17 cellular contexts compared by ENCODE assay signal in the genomic region with DNA sequence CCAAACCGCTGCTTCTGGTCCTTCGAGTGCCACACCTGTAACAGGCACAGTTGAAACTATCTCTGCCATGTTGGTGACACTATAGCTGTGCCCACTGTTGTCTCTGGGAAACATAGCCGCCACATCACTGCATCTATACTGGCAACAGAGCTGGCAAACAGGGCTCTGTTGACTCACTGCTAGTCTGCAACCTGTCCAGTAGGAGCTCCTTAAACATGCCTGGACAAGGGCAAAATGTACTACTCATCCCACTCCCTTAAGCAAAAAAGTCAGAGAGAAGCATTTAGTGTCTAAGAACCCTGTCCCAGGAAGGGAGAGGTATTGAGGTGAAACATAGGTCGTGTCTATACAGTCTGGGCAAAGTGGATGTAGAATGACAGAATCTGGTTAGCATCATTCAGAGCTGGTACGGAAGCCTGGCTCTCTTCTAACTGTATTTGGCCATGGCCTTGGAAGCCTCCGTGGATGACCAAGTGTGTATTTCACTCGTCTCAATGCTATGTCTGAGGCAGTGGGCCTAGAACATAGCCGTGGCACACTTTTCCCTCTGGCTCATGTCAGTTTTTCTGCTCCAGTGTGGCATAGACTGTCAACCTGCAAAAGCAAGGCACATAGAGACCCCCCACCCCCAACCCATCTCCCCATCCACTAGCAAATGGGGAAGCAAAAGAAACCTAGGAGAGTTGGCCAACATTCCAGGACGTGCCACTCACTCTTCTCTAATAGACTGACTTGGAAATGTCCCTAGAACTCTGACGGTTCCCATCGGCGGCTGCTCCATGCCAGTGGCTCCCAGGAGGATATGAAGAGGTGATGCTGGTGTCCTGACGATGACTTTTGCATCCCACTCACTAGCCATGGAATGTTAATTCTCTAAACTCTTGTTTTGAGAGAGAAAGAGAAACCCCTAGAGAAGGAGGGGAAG. TPM values are rescaled to one million over a fixed set of nuclear protein-coding genes. Genes with fewer than 3 reads are reported as not detected.
A peak's percentile ranks its signal among the peaks of the same experiment; 100 is the strongest.
DNase-seq lines count a peak whose midpoint lies in the region; FAIRE-seq and TF ChIP-seq lines count a peak whose summit lies in the region.
"Had no signal": no experiment of that assay in that cellular context is flagged by ENCODE, and none has a peak within 500 bp of the region (broad histone marks: within the 10 kb centered on the region; RNA-seq: fewer than 3 reads in every experiment).

No MANE protein-coding gene starts in this region.

- no peaks in the 10 kb centered on the region for H3K9me3 Mint-ChIP-seq in endothelial cell (ENCODE audit: unreplicated experiment)
- H3K9me3 Mint-ChIP-seq in progenitor cell of endocrine pancreas (ENCODE audit: low read depth), result no peaks in the 10 kb centered on the region

- TF ChIP-seq POLR2A in GM12891 (IDR thresholded peaks at IDR 0.05; ENCODE audit: low read depth, low read length), result no peak

- no peak for DNase-seq in AG04450 (ENCODE audit: low read depth, low spot score)
- peak; percentile 78 for DNase-seq in RWPE1 (ENCODE audit: low spot score)
- no peak for DNase-seq in endothelial cell (ENCODE audit: low spot score)
- no peak for DNase-seq in progenitor cell of endocrine pancreas (ENCODE audit: low spot score, unreplicated experiment)
- no peak for DNase-seq in GM12891 (ENCODE audit: insufficient read length, low spot score)
- no peak for DNase-seq in NCI-H1417 treated with DMSO at 0.1 percent for 48 hours (lab: John Stamatoyannopoulos, UW)
- no peak for DNase-seq in hypothalamus (lab: John Stamatoyannopoulos, UW)
- DNase-seq in iPS-NIHi11 (ENCODE audit: low spot score), result no peak
- DNase-seq: activated CD8-positive, alpha-beta memory T cell treated with anti-CD3 and anti-CD28 coated beads for 24 hours; Calu3; central memory CD4-positive, alpha-beta T cell; glutamatergic neuron; NCI-H1694; NCI-H446 treated with DMSO at 0.1 percent for 48 hours; pancreas; thyroid gland had no signal

- H3K27ac Mint-ChIP-seq in endothelial cell (ENCODE audit: unreplicated experiment) (peak overlapping the region; percentile 9), progenitor cell of endocrine pancreas (peak overlapping the region; percentile 38)

- no peaks in the 10 kb centered on the region for H3K9me3 ChIP-seq in AG04450 (ENCODE audit: control insufficient read depth, insufficient read depth, low read length)
- H3K9me3 ChIP-seq: pancreas, thyroid gland had no signal

- H3K27me3 Mint-ChIP-seq in endothelial cell (ENCODE audit: unreplicated experiment) (no peaks in the 10 kb centered on the region), progenitor cell of endocrine pancreas (no peaks in the 10 kb centered on the region)

- H3K4me1 Mint-ChIP-seq in endothelial cell (ENCODE audit: unreplicated experiment) (no peaks in the 10 kb centered on the region), progenitor cell of endocrine pancreas (ENCODE audit: low read depth) (no peaks in the 10 kb centered on the region)

- no peak for TF ChIP-seq CTCF in AG04450 (IDR thresholded peaks at IDR 0.05; ENCODE audit: low read depth, low read length)
- TF ChIP-seq CTCF in RWPE1 (conservative IDR thresholded peaks at IDR 0.05; ENCODE audit: low read depth), result no peak
- TF ChIP-seq CTCF in endothelial cell (IDR thresholded peaks at IDR 0.05; ENCODE audit: unreplicated experiment), result no peak
- TF ChIP-seq CTCF in progenitor cell of endocrine pancreas (IDR thresholded peaks at IDR 0.05; ENCODE audit: unreplicated experiment), result no peak

- POLR2A ChIA-PET in AG04450 (lab: Yijun Ruan, JAX), result no interaction called here
- POLR2A ChIA-PET in RWPE1 (lab: Yijun Ruan, JAX; ENCODE audit: low non-redundant PET), result no interaction called here

- H3K36me3 Mint-ChIP-seq in endothelial cell (ENCODE audit: low read depth, unreplicated experiment) (peaks cover 26% of the 10 kb centered on the region), progenitor cell of endocrine pancreas (ENCODE audit: insufficient read depth) (peaks cover 17% of the 10 kb centered on the region)

- H3K4me3 ChIP-seq in AG04450 (ENCODE audit: low read depth, low read length), result no peak overlapping the region
- H3K4me3 ChIP-seq: pancreas, thyroid gland had no signal

- H3K27ac ChIP-seq in AG04450 (ENCODE audit: low read depth, low read length), result peak overlapping the region; percentile 47
- H3K27ac ChIP-seq in RWPE1, result peak overlapping the region; percentile 95
- H3K27ac ChIP-seq: pancreas, thyroid gland had no signal

- H3K27me3 ChIP-seq in AG04450 (ENCODE audit: control insufficient read depth, insufficient read depth, low read length), result no peaks in the 10 kb centered on the region
- H3K27me3 ChIP-seq: pancreas, thyroid gland had no signal

- H3K4me3 Mint-ChIP-seq in endothelial cell (ENCODE audit: unreplicated experiment) (no peak overlapping the region), progenitor cell of endocrine pancreas (ENCODE audit: low read depth) (no peak overlapping the region)

- CTCF ChIA-PET in AG04450 (lab: Charles Lee) (interaction anchor here (0.8 to 2.1 kb wide), 2 partner anchors 17 to 278 kb away, joined by 3 to 11 read pairs; no protein-coding TSS in a partner anchor), RWPE1 (lab: Yijun Ruan, JAX) (interaction anchor here (0.6 kb wide), 1 partner anchor 24 kb away, joined by 3 read pairs; no protein-coding TSS in a partner anchor)

- FAIRE-seq in GM12891 (lab: Jason Lieb, UNC), result no peak
- FAIRE-seq: endothelial cell of umbilical vein, pancreas had no signal

TF ChIP-seq in GM12891, 5 proteins besides CTCF, POLR2A, EP300 and RAD21:
- TF ChIP-seq SPI1 (IDR thresholded peaks at IDR 0.05; ENCODE audit: low read depth, low read length), result no peak
- TF ChIP-seq TAF1 (IDR thresholded peaks at IDR 0.05; ENCODE audit: low read depth, low read length), result no peak
- no peak for TF ChIP-seq PAX5 (IDR thresholded peaks at IDR 0.05; ENCODE audit: insufficient read depth, low read length, severe bottlenecking)
- TF ChIP-seq POU2F2 (IDR thresholded peaks at IDR 0.05; ENCODE audit: low read depth, low read length), result no peak
- no peak for TF ChIP-seq POLR2AphosphoS5 (IDR thresholded peaks at IDR 0.05; ENCODE audit: low read depth, low read length)

RNA-seq across cellular contexts. Expression of a gene that starts 21.4 kb away (rescaled TPM):
- 21.6 and 26.6 TPM in 2 replicates for polyA plus RNA-seq in AG04450 (2011; rRNA removed)
- polyA minus RNA-seq in AG04450 (2011; rRNA and poly(A)+ RNA removed), result 21.9 and 44.5 TPM in 2 replicates
- 53.0 TPM for total RNA-seq in endothelial cell (ENCODE audit: unreplicated experiment)
- total RNA-seq in progenitor cell of endocrine pancreas, result 46.6 and 49.6 TPM in 2 replicates
- polyA plus RNA-seq in GM12891 (2012; ENCODE audit: low read depth, missing spikeins), result 29.0 TPM
